20 cellular contexts compared by ENCODE assay signal in genomic region chr4:138226351-138226750, GRCh38. TPM values are rescaled to one million over a fixed set of nuclear protein-coding genes. Genes with fewer than 3 reads are reported as not detected.
DNase-seq lines count a peak whose midpoint lies in the region; ATAC-seq, FAIRE-seq and TF ChIP-seq lines count a peak whose summit lies in the region.
"Had no signal": no experiment of that assay in that cellular context is flagged by ENCODE, and none has a peak within 500 bp of the region (broad histone marks: within the 10 kb centered on the region; RNA-seq: fewer than 3 reads in every experiment).

No MANE protein-coding gene starts in this region.

- CTCF ChIA-PET in HepG2 (lab: Yijun Ruan, JAX; ENCODE audit: low intra/inter-chr PET ratio, low total read pairs), result no interaction called here
- CTCF ChIA-PET in endothelial cell of umbilical vein (lab: Charles Lee), result interaction anchor here (0.6 to 1.4 kb wide), 3 partner anchors 10 to 296 kb away, joined by 3 to 7 read pairs (median 3); no protein-coding TSS in a partner anchor

- H3K79me2 ChIP-seq in HepG2 (ENCODE audit: insufficient read depth, low read length) (peaks cover 3% of the 10 kb centered on the region), endothelial cell of umbilical vein (ENCODE audit: control insufficient read depth, insufficient read depth, low read length) (peaks cover 90% of the 10 kb centered on the region)

- no peak overlapping the region for H2AFZ ChIP-seq in HepG2 (ENCODE audit: low read length)
- no peak overlapping the region for H2AFZ ChIP-seq in endothelial cell of umbilical vein (ENCODE audit: low read depth, low read length)

- intact Hi-C loops in HepG2 (cut with micrococcal nuclease; ENCODE audit: unreplicated experiment) (loop anchor here (10.0 kb wide), 1 partner anchor 268 kb away; no protein-coding TSS in a partner anchor), right lobe of liver (cut with DNase I) (no loop called here), endothelial cell of umbilical vein (cut with micrococcal nuclease) (no loop called here)

- H3K27me3 ChIP-seq in HepG2 (ENCODE audit: control insufficient read depth in 1 of 2, insufficient read depth in 2 of 2, low read length in 2 of 2) (no peaks in the 10 kb centered on the region), right lobe of liver (no peaks in the 10 kb centered on the region), endothelial cell of umbilical vein (ENCODE audit: control insufficient read depth in 2 of 2, insufficient read depth in 2 of 2, low read length in 2 of 2) (no peaks in the 10 kb centered on the region), skeletal muscle satellite cell (ENCODE audit: control insufficient read depth, insufficient read depth, low read length) (no peaks in the 10 kb centered on the region)
- H3K27me3 ChIP-seq: MG63 had no signal

- no peak overlapping the region for H3K4me2 ChIP-seq in HepG2 (ENCODE audit: low read depth, low read length)
- peak overlapping the region; percentile 49 for H3K4me2 ChIP-seq in endothelial cell of umbilical vein (ENCODE audit: insufficient read depth, low read length)
- H3K4me2 ChIP-seq in skeletal muscle satellite cell (ENCODE audit: low read length), result no peak overlapping the region

- FAIRE-seq in HepG2 (lab: Jason Lieb, UNC) (no peak), endothelial cell of umbilical vein (lab: Jason Lieb, UNC) (no peak)
- FAIRE-seq: GM18507 had no signal

- H3K4me1 ChIP-seq in HepG2 (ENCODE audit: insufficient read depth, low read length) (no peaks in the 10 kb centered on the region), right lobe of liver (no peaks in the 10 kb centered on the region), endothelial cell of umbilical vein (ENCODE audit: control insufficient read depth, extremely low read depth, insufficient read depth, low read length) (peaks cover 72% of the 10 kb centered on the region), skeletal muscle satellite cell (ENCODE audit: control insufficient read depth, insufficient read depth, low read length) (peaks cover 22% of the 10 kb centered on the region)
- H3K4me1 ChIP-seq: Caco-2 had no signal

- dilution Hi-C loops in endothelial cell of umbilical vein (cut with MboI; ENCODE audit: extremely low pct_ligation_motif_present, low sequenced_read_pairs), result no loop called here

- WGBS in HepG2 (ENCODE audit: low lambda C conversion rate), result 94% methylated on average over 3 of the region's 3 CpGs
- 50% methylated on average over 3 of the region's 3 CpGs for WGBS in right lobe of liver (ENCODE audit: insufficient coverage, low coverage, low lambda C conversion rate, missing lambda C conversion rate)

- H3K4me3 ChIP-seq in HepG2 (replicated peaks in 1 of 3; ENCODE audit: insufficient read depth in 1 of 3, low read depth in 2 of 3, low read length in 3 of 3) (no peak overlapping the region), right lobe of liver (no peak overlapping the region), endothelial cell of umbilical vein (replicated peaks in 1 of 3; ENCODE audit: insufficient read depth in 1 of 3, low read depth in 1 of 3, low read length in 3 of 3) (no peak overlapping the region), skeletal muscle satellite cell (ENCODE audit: low read length) (no peak overlapping the region)
- H3K4me3 ChIP-seq: MG63 had no signal

- H3K9me3 ChIP-seq in HepG2 (ENCODE audit: low read length) (no peaks in the 10 kb centered on the region), right lobe of liver (no peaks in the 10 kb centered on the region), endothelial cell of umbilical vein (replicated peaks; ENCODE audit: control insufficient read depth, insufficient read depth, low read length) (no peaks in the 10 kb centered on the region), skeletal muscle satellite cell (replicated peaks; ENCODE audit: low read length) (no peaks in the 10 kb centered on the region)
- H3K9me3 ChIP-seq: Caco-2, MG63 had no signal

- TF ChIP-seq EP300 in HepG2 (IDR thresholded peaks at IDR 0.05; ENCODE audit: low read depth in 2 of 2, low read length in 2 of 2) (no peak), HepG2 (CRISPR knock-in tag; IDR thresholded peaks at IDR 0.05; ENCODE audit: borderline replicate concordance) (no peak)

- no peak overlapping the region for H3K9ac ChIP-seq in HepG2 (ENCODE audit: insufficient read depth, low read depth, low read length)
- H3K9ac ChIP-seq in endothelial cell of umbilical vein (replicated peaks; ENCODE audit: extremely low read depth, insufficient read depth, low read length), result peak overlapping the region; percentile 29
- H3K9ac ChIP-seq in skeletal muscle satellite cell (ENCODE audit: low read depth, low read length), result peak overlapping the region; percentile 18

- TF ChIP-seq POLR2A in HepG2 (IDR thresholded peaks at IDR 0.05; ENCODE audit: insufficient read depth in 1 of 2, low read depth in 2 of 2, low read length in 2 of 2) (no peak), right lobe of liver (IDR thresholded peaks at IDR 0.05) (no peak), endothelial cell of umbilical vein (IDR thresholded peaks at IDR 0.05; ENCODE audit: low read depth, low read length) (no peak)

- in situ Hi-C loops in HepG2 (cut with HindIII; ENCODE audit: extremely low pct_ligation_motif_present, low pct_unique_long_range_greater_than_20kb), result no loop called here
- in situ Hi-C loops in SK-MEL-5 (cut with HindIII; ENCODE audit: low pct_unique_long_range_greater_than_20kb, low sequenced_read_pairs), result no loop called here

- TF ChIP-seq CTCF in HepG2 (CRISPR knock-in tag; IDR thresholded peaks at IDR 0.05) (no peak), right lobe of liver (IDR thresholded peaks at IDR 0.05) (no peak), endothelial cell of umbilical vein (IDR thresholded peaks at IDR 0.05; ENCODE audit: extremely low read depth in 1 of 2, insufficient read depth in 1 of 2, low read depth in 1 of 2, low read length in 2 of 2) (no peak)

- BruUV-seq in HepG2 (replicated peaks; lab: Mats Ljungman, UMichigan) (TSS peak; percentile 1), endothelial cell of umbilical vein (replicated peaks; lab: Mats Ljungman, UMichigan) (no TSS peak)

- H3K27ac ChIP-seq in HepG2 (ENCODE audit: extremely low read length, insufficient read depth, low read length) (no peak overlapping the region), right lobe of liver (no peak overlapping the region), endothelial cell of umbilical vein (ENCODE audit: insufficient read depth, low read depth, low read length) (peak overlapping the region; percentile 62)
- H3K27ac ChIP-seq: 22Rv1, C4-2B had no signal

- POLR2A ChIA-PET in HepG2 (lab: Yijun Ruan, JAX) (interaction anchor here (1.8 kb wide), 1 partner anchor 16 kb away, joined by 4 read pairs; the partner anchor contains the start of gene SLC7A11), endothelial cell of umbilical vein (lab: Charles Lee) (interaction anchor here (2.1 kb wide), 1 partner anchor 16 kb away, joined by 7 read pairs; the partner anchor contains the start of gene SLC7A11)

- TF ChIP-seq RAD21 in HepG2 (CRISPR knock-in tag; IDR thresholded peaks at IDR 0.05), result no peak

- H3K9me1 ChIP-seq in endothelial cell of umbilical vein (replicated peaks; ENCODE audit: control insufficient read depth, extremely low read depth, insufficient read depth, low read length), result no peaks in the 10 kb centered on the region

- H3K36me3 ChIP-seq in HepG2 (replicated peaks in 1 of 2; ENCODE audit: control insufficient read depth in 1 of 2, insufficient read depth in 2 of 2, low read length in 2 of 2) (peaks cover 4 to 69% of the 10 kb centered on the region in 2 experiments), right lobe of liver (no peaks in the 10 kb centered on the region), endothelial cell of umbilical vein (ENCODE audit: control insufficient read depth in 2 of 2, extremely low read depth in 1 of 2, insufficient read depth in 2 of 2, low read length in 2 of 2) (peaks cover 0 to 26% of the 10 kb centered on the region in 2 experiments), skeletal muscle satellite cell (ENCODE audit: insufficient read depth, low read length) (peaks cover 22% of the 10 kb centered on the region)

- ATAC-seq in HepG2 (no peak), right lobe of liver (no peak), HG03196 (IDR thresholded peaks at IDR 0.05; ENCODE audit: unreplicated experiment) (no peak), GM21528 (IDR thresholded peaks at IDR 0.05; ENCODE audit: low FRiP score, unreplicated experiment) (no peak), GM19351 (IDR thresholded peaks at IDR 0.05; ENCODE audit: unreplicated experiment) (no peak)

- no peak for DNase-seq in HepG2 (ENCODE audit: low spot score)
- no peak for DNase-seq in right lobe of liver
- DNase-seq in SK-MEL-5 (ENCODE audit: low read depth, low spot score), result peak; percentile 58
- DNase-seq in endothelial cell of umbilical vein (ENCODE audit: low read depth, low spot score), result peak; percentile 40
- DNase-seq: Caco-2, DMS53, MG63, NCI-H1105 treated with DMSO at 0.1 percent for 48 hours, NCI-H187 treated with DMSO at 0.1 percent for 48 hours, NCI-H2171, NCI-H446 treated with DMSO at 0.1 percent for 48 hours, SIG-M5, T-helper 1 cell had no signal

- no peaks in the 10 kb centered on the region for H4K20me1 ChIP-seq in HepG2 (ENCODE audit: insufficient read depth, low read length)
- no peaks in the 10 kb centered on the region for H4K20me1 ChIP-seq in endothelial cell of umbilical vein (replicated peaks; ENCODE audit: control insufficient read depth, extremely low read depth, insufficient read depth, low read length)

RNA-seq across cellular contexts. Expression of gene SLC7A11, which starts 15.8 kb away (rescaled TPM):
- 11.9 and 15.7 TPM in 2 replicates for total RNA-seq in HepG2 (2016; rRNA removed; fragmentation: Illumina TruSeq; extraction: Trizol)
- total RNA-seq in HepG2 (2016; cell fraction: cytosol; rRNA removed; fragmentation: Illumina TruSeq; extraction: Trizol; ENCODE audit: low read depth), result 1.5 and 2.6 TPM in 2 replicates
- 13.1 and 14.5 TPM in 2 replicates for total RNA-seq in HepG2 (2016; cell fraction: insoluble cytoplasmic fraction; rRNA removed; fragmentation: Illumina TruSeq; extraction: Trizol)
- total RNA-seq in HepG2 (2016; cell fraction: membrane; rRNA removed; fragmentation: Illumina TruSeq; extraction: Trizol), result 4.0 and 5.0 TPM in 2 replicates
- total RNA-seq in HepG2 (2016; cell fraction: nucleus; rRNA removed; fragmentation: Illumina TruSeq; extraction: Trizol), result 21.1 and 22.8 TPM in 2 replicates
- polyA plus RNA-seq in HepG2 (2011; rRNA removed), result 15.9 and 17.5 TPM in 2 replicates
- polyA plus RNA-seq in HepG2 (2011; cell fraction: cytosol; rRNA removed), result 5.6 and 9.4 TPM in 2 replicates
- 9.2 and 14.7 TPM in 2 replicates for polyA plus RNA-seq in HepG2 (2011; cell fraction: nucleus; rRNA removed)
- polyA plus RNA-seq in HepG2 (2012), result 20.4 and 31.0 TPM in 2 replicates
- polyA plus RNA-seq in HepG2 (2016; cell fraction: cytosol; fragmentation: Illumina TruSeq; extraction: Trizol; ENCODE audit: low read depth), result 0.35 and 0.42 TPM in 2 replicates
- polyA plus RNA-seq in HepG2 (2016; cell fraction: insoluble cytoplasmic fraction; fragmentation: Illumina TruSeq; extraction: Trizol; ENCODE audit: low read depth), result 5.6 and 6.9 TPM in 2 replicates
- 0.86 and 0.94 TPM in 2 replicates for polyA plus RNA-seq in HepG2 (2016; cell fraction: membrane; fragmentation: Illumina TruSeq; extraction: Trizol; ENCODE audit: low read depth)
- polyA plus RNA-seq in HepG2 (2016; cell fraction: nucleus; fragmentation: Illumina TruSeq; extraction: Trizol; ENCODE audit: insufficient read depth, low read depth), result 16.0 and 16.6 TPM in 2 replicates
- 95.4 and 149 TPM in 2 replicates for polyA minus RNA-seq in HepG2 (2011; rRNA and poly(A)+ RNA removed; ENCODE audit: low replicate concordance)
- 28.0 and 41.2 TPM in 2 replicates for polyA minus RNA-seq in HepG2 (2011; cell fraction: cytosol; rRNA and poly(A)+ RNA removed)
- 82.7 and 97.5 TPM in 2 replicates for polyA minus RNA-seq in HepG2 (2011; cell fraction: nucleus; rRNA and poly(A)+ RNA removed)
- total RNA-seq in right lobe of liver, result 1 to 10 TPM in 2 of 6 experiments, under 1 TPM in 3, not detected in 1; 0.02 to 1.8 (median 0.35) TPM
- total RNA-seq in SK-MEL-5 (2014; rRNA removed; shearing (Covaris generic)), result 52.1 and 53.5 TPM in 2 replicates
- 34.5 and 47.1 TPM in 2 replicates for polyA plus RNA-seq in SK-MEL-5 (2015; cell fraction: cytosol; rRNA removed)
- 23.1 and 27.6 TPM in 2 replicates for polyA plus RNA-seq in SK-MEL-5 (2015; cell fraction: nucleus; rRNA removed)
- total RNA-seq in endothelial cell of umbilical vein, result 79.3 and 82.7 TPM in 2 replicates
- polyA plus RNA-seq in endothelial cell of umbilical vein, result 22.8 and 28.4 TPM in 2 replicates
- 19.6 and 23.6 TPM in 2 replicates for polyA plus RNA-seq in endothelial cell of umbilical vein (2011; cell fraction: cytosol; rRNA removed)
- polyA plus RNA-seq in endothelial cell of umbilical vein (2011; cell fraction: nucleus; rRNA removed), result 65.9 and 76.9 TPM in 2 replicates
- polyA plus RNA-seq in endothelial cell of umbilical vein (2012), result 39.1 and 58.9 TPM in 2 replicates
- 263 and 304 TPM in 2 replicates for polyA minus RNA-seq in endothelial cell of umbilical vein
- polyA minus RNA-seq in endothelial cell of umbilical vein (2011; cell fraction: cytosol; rRNA and poly(A)+ RNA removed), result 59.9 TPM
- polyA minus RNA-seq in endothelial cell of umbilical vein (2011; cell fraction: nucleus; rRNA and poly(A)+ RNA removed), result 162 and 225 TPM in 2 replicates
- total RNA-seq in skeletal muscle satellite cell (2012; rRNA removed), result 10.5 and 26.4 TPM in 2 replicates

Comparison
In these comparisons a context has a peak if more than half of its experiments do, and no peak if none do; other contexts are left out.
1. DNase-seq: peak in SK-MEL-5 (single experiment) and endothelial cell of umbilical vein (single experiment); none in HepG2 (single experiment) and right lobe of liver (0 of 3).